9 cellular contexts compared by ENCODE assay signal in genomic region chr17:80761421-80761871, GRCh38.
DNase-seq lines count a peak whose midpoint lies in the region; ATAC-seq and TF ChIP-seq lines count a peak whose summit lies in the region.
"Had no signal": no experiment of that assay in that cellular context is flagged by ENCODE, and none has a peak within 500 bp of the region (broad histone marks: within the 10 kb centered on the region; RNA-seq: fewer than 3 reads in every experiment).

No MANE protein-coding gene starts in this region.

- peak; percentile 49 for DNase-seq in KBM-7
- DNase-seq in activated CD4-positive, alpha-beta T cell treated with anti-CD3 and anti-CD28 coated beads for 48 hours = peak; percentile 84
- DNase-seq in effector CD4-positive, alpha-beta T cell = peak; percentile 69
- DNase-seq in stimulated activated CD4-positive, alpha-beta T cell treated with anti-CD3 and anti-CD28 coated beads, TNF-alpha, amount 100 ng/mL, for 24 hours (ENCODE audit: low read depth in 3 of 3) = peak; percentile 53 to 81 (median 62)
- no peak for DNase-seq in GOT3 (lab: John Stamatoyannopoulos, UW)
- no peak for DNase-seq in uterus
- no peak for DNase-seq in Caco-2

- no peak overlapping the region for H3K27ac ChIP-seq in uterus
- H3K27ac ChIP-seq: parathyroid adenoma had no signal

- H3K4me3 Mint-ChIP-seq in Caco-2 (ENCODE audit: unreplicated experiment) = no peak overlapping the region

- H3K4me1 ChIP-seq in uterus (no peaks in the 10 kb centered on the region), Caco-2 (no peaks in the 10 kb centered on the region)
- H3K4me1 ChIP-seq: parathyroid adenoma had no signal

- CTCF ChIA-PET in Caco-2 (lab: Charles Lee) = no interaction called here

- no peaks in the 10 kb centered on the region for H3K9me3 Mint-ChIP-seq in Caco-2 (ENCODE audit: unreplicated experiment)

- H3K4me3 ChIP-seq in uterus (no peak overlapping the region), Caco-2 (ENCODE audit: low read depth, low read length) (no peak overlapping the region)

- TF ChIP-seq POLR2A in uterus (IDR thresholded peaks at IDR 0.05) = no peak

- H3K27ac Mint-ChIP-seq in Caco-2 (ENCODE audit: unreplicated experiment) = no peak overlapping the region

- intact Hi-C loops in uterus (cut with DNase I; ENCODE audit: low total_unique reads) = no loop called here
- intact Hi-C loops in Caco-2 (cut with micrococcal nuclease; ENCODE audit: unreplicated experiment) = no loop called here

- H3K36me3 ChIP-seq in uterus (no peaks in the 10 kb centered on the region), Caco-2 (ENCODE audit: control insufficient read depth, insufficient read depth, low read length) (no peaks in the 10 kb centered on the region)

- H3K9me3 ChIP-seq in uterus (no peaks in the 10 kb centered on the region), Caco-2 (no peaks in the 10 kb centered on the region)

- H3K4me1 Mint-ChIP-seq in Caco-2 (ENCODE audit: low read depth, unreplicated experiment) = no peaks in the 10 kb centered on the region

- no TSS peak for BruUV-seq in Caco-2 (replicated peaks; lab: Mats Ljungman, UMichigan)

- H3K27me3 Mint-ChIP-seq in Caco-2 (ENCODE audit: insufficient read depth, unreplicated experiment) = no peaks in the 10 kb centered on the region

- H3K36me3 Mint-ChIP-seq in Caco-2 (ENCODE audit: insufficient read depth, unreplicated experiment) = peaks cover 24% of the 10 kb centered on the region

- TF ChIP-seq CTCF in uterus (IDR thresholded peaks at IDR 0.05) (no peak), Caco-2 (IDR thresholded peaks at IDR 0.05; ENCODE audit: insufficient read depth in 1 of 2, low read depth in 1 of 2, low read length in 1 of 2, severe bottlenecking in 1 of 2, unreplicated experiment in 1 of 2) (no peak)

- H3K27me3 ChIP-seq in uterus = no peaks in the 10 kb centered on the region
- H3K27me3 ChIP-seq in Caco-2 (replicated peaks; ENCODE audit: control insufficient read depth, insufficient read depth, low read length) = no peaks in the 10 kb centered on the region

- ATAC-seq in GM21529 (IDR thresholded peaks at IDR 0.05; ENCODE audit: unreplicated experiment) = no peak

- POLR2A ChIA-PET in Caco-2 (lab: Charles Lee) = no interaction called here

- in situ Hi-C loops in KBM-7 (cut with MboI; ENCODE audit: low pct_unique_long_range_greater_than_20kb, low sequenced_read_pairs) = no loop called here

Comparison
In these comparisons a context has a peak if more than half of its experiments do, and no peak if none do; other contexts are left out.
1. DNase-seq: peak in KBM-7 (single experiment), activated CD4-positive, alpha-beta T cell treated with anti-CD3 and anti-CD28 coated beads for 48 hours (single experiment), effector CD4-positive, alpha-beta T cell (single experiment) and stimulated activated CD4-positive, alpha-beta T cell treated with anti-CD3 and anti-CD28 coated beads, TNF-alpha, amount 100 ng/mL, for 24 hours (3 of 3); none in GOT3 (single experiment), uterus (0 of 2) and Caco-2 (0 of 2).